In genomic region chr7:71184136-71184535, GRCh38 we compare ENCODE assay signal across 30 cellular contexts. TPM values are rescaled to one million over a fixed set of nuclear protein-coding genes. Genes with fewer than 3 reads are reported as not detected.
"Had no signal": no experiment of that assay in that cellular context is flagged by ENCODE, and none has a peak within 500 bp of the region (broad histone marks: within the 10 kb centered on the region; RNA-seq: fewer than 3 reads in every experiment).

No MANE protein-coding gene starts in this region.

- H3K36me3 Mint-ChIP-seq: memory B cell, natural killer cell had no signal

- H3K27me3 Mint-ChIP-seq: dendritic cell treated with granulocyte-macrophage colony-stimulating factor and Interleukin-4, amounts not matched to agents 40 ng/mL and 50 ng/mL, for 4 days; memory B cell had no signal

- H2AFZ ChIP-seq: hepatocyte, parathyroid adenoma had no signal

- H3K9ac ChIP-seq: parathyroid adenoma had no signal

- ATAC-seq: foreskin keratinocyte, gastroesophageal sphincter, heart left ventricle, left lobe of liver, natural killer cell, sciatic nerve had no signal

- H3K4me2 ChIP-seq: hepatocyte, smooth muscle cell had no signal

- DNase-seq: colonic mucosa; effector CD8-positive, alpha-beta T cell; foreskin keratinocyte; heart left ventricle; kidney; natural killer cell; stimulated activated CD4-positive, alpha-beta T cell treated with anti-CD3 and anti-CD28 coated beads, Interleukin-12 subunit alpha, Interleukin-12 subunit beta, amount 100 ng/mL, for 4 hours; stimulated activated CD4-positive, alpha-beta T cell treated with anti-CD3 and anti-CD28 coated beads, Interleukin-1b, Interleukin-23, amount 100 ng/mL, for 48 hours; stimulated activated CD4-positive, alpha-beta T cell treated with anti-CD3 and anti-CD28 coated beads, Interleukin-4, amount 100 ng/mL, for 1 hour; stimulated activated CD8-positive, alpha-beta memory T cell treated with anti-CD3 and anti-CD28 coated beads, Interleukin-4, amount 100 ng/mL, for 48 hours; stimulated activated naive CD4-positive, alpha-beta T cell treated with Interleukin-2 at 50 U/mL for 16 hours; stomach; trophoblast cell had no signal

- H3K27ac Mint-ChIP-seq: dendritic cell treated with granulocyte-macrophage colony-stimulating factor and Interleukin-4, amounts not matched to agents 40 ng/mL and 50 ng/mL, for 4 days; memory B cell; natural killer cell had no signal

- H3K27ac ChIP-seq: colonic mucosa, esophagus muscularis mucosa, foreskin keratinocyte, gastroesophageal sphincter, heart left ventricle, hepatocyte, neutrophil, parathyroid adenoma, prostate gland, right atrium auricular region, stomach, thyroid gland had no signal

- H3K4me3 Mint-ChIP-seq: dendritic cell treated with granulocyte-macrophage colony-stimulating factor and Interleukin-4, amounts not matched to agents 40 ng/mL and 50 ng/mL, for 4 days; memory B cell; natural killer cell had no signal

- H3K9me3 ChIP-seq: colonic mucosa, esophagus muscularis mucosa, neutrophil, prostate gland, right atrium auricular region, thyroid gland had no signal

- H3K79me2 ChIP-seq: hepatocyte, parathyroid adenoma had no signal

- H3K27me3 ChIP-seq: colonic mucosa, esophagus muscularis mucosa, foreskin keratinocyte, gastroesophageal sphincter, heart left ventricle, hepatocyte, neutrophil, right atrium auricular region, stomach, thyroid gland had no signal

- H3K36me3 ChIP-seq: colonic mucosa, esophagus muscularis mucosa, gastroesophageal sphincter, heart left ventricle, neutrophil, prostate gland, right atrium auricular region, stomach, thyroid gland had no signal

- H3K4me1 Mint-ChIP-seq: memory B cell, natural killer cell had no signal

- H3K4me3 ChIP-seq: colonic mucosa, esophagus muscularis mucosa, gastroesophageal sphincter, heart left ventricle, hepatocyte, lung, prostate gland, right atrium auricular region, smooth muscle cell, stomach, thyroid gland had no signal

- H3K4me1 ChIP-seq: colonic mucosa, foreskin keratinocyte, parathyroid adenoma, right atrium auricular region, stomach had no signal

RNA-seq across cellular contexts. Expression of gene GALNT17, which starts 52.2 kb away (rescaled TPM):
- total RNA-seq: endothelial cell of umbilical vein, foreskin keratinocyte, mononuclear cell, natural killer cell had no signal
- polyA plus RNA-seq: endothelial cell of umbilical vein, fibroblast of lung, foreskin keratinocyte had no signal
